10 cellular contexts compared by ENCODE assay signal in the genomic region with DNA sequence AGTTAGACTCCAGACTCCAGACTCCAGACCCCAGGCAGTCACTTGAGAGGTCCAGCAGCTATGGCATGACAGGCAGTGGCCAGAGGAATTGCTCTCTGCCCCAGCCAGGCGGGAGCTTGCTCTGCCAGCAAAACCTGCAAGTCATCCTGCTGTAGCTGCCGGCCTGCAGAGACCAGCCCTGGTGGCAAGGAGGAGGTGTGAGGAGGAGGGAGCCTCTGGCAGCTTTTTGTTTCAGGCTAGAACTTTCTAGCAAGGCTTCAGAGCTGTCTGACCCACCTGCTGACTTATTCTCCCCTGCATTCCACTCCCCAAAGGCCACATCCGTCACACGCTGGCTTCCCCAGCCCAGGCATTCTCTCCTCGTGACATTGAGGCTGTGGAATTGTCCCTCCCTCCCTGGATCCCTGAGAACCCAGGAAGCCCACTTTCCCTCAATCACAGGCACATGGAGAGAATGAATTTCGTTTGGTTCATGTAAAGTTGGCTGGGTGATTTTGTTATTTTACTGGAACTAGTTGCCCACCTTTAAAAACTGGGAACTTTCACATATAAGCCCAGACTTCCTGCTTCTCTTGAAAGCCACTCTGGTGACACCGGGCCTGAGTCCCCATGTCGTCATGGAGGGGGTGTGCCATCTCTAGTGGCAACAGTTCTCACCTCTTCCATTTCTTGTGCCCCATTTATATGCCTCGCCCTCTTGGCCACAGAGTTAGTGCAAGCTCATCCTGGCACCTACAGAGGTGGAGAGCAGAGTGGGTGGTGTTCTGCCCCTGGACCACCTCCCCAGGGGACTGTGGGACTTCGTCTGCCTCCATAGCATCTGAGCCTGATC.
DNase-seq lines count a peak whose midpoint lies in the region; ATAC-seq, FAIRE-seq and TF ChIP-seq lines count a peak whose summit lies in the region.
"Had no signal": no experiment of that assay in that cellular context is flagged by ENCODE, and none has a peak within 500 bp of the region (broad histone marks: within the 10 kb centered on the region; RNA-seq: fewer than 3 reads in every experiment).

No MANE protein-coding gene starts in this region.

- H4K20me1 ChIP-seq in K562 (replicated peaks; ENCODE audit: control insufficient read depth, insufficient read depth, low read length), result no peaks in the 10 kb centered on the region

- peaks cover 7% of the 10 kb centered on the region for H3K9me1 ChIP-seq in K562 (ENCODE audit: control insufficient read depth, insufficient read depth, low read length)

- peak; percentile 58 for DNase-seq in AG10803 (ENCODE audit: low read depth)
- peak; percentile 39 for DNase-seq in KBM-7
- DNase-seq in K562 (ENCODE audit: extremely low read depth in 1 of 4, low spot score in 3 of 4), result peak; percentile 50 to 83 (median 66)
- peak in 2 of 3 donors; percentile 44 to 73 for DNase-seq in right lobe of liver
- no peak for DNase-seq in NCI-H1694 (lab: John Stamatoyannopoulos, UW)
- DNase-seq in MG63, result no peak
- DNase-seq: DMS79 treated with DMSO at 0.1 percent for 48 hours had no signal

- intact Hi-C loops in K562 (cut with micrococcal nuclease) (loop anchor here (5.0 kb wide), 1 partner anchor 154 kb away; no protein-coding TSS in a partner anchor), right lobe of liver (cut with DNase I) (no loop called here)

- peak; percentile 11 to 20; a peak in 1 of 4 replicates for TF ChIP-seq RAD21 in K562 (CRISPR knock-in tag; conservative IDR thresholded peaks at IDR 0.05 in 1 of 2, IDR thresholded peaks at IDR 0.05 in 1 of 2)

- H3K4me2 ChIP-seq in K562 (ENCODE audit: insufficient read depth, low read length), result peak overlapping the region; percentile 57

- no peaks in the 10 kb centered on the region for H3K9me3 ChIP-seq in K562 (replicated peaks; ENCODE audit: control insufficient read depth, insufficient read depth, low read depth, low read length)
- H3K9me3 ChIP-seq in right lobe of liver, result no peaks in the 10 kb centered on the region
- no peaks in the 10 kb centered on the region for H3K9me3 ChIP-seq in MG63

- no peaks in the 10 kb centered on the region for H3K36me3 ChIP-seq in K562 (ENCODE audit: control insufficient read depth, insufficient read depth, low read length)
- H3K36me3 ChIP-seq in right lobe of liver, result no peaks in the 10 kb centered on the region
- H3K36me3 ChIP-seq in MG63, result no peaks in the 10 kb centered on the region

- TF ChIP-seq POLR2A in K562 (conservative IDR thresholded peaks at IDR 0.05) (0 out of 2 replicates have a peak, but pooled peaks have one; percentile 31), right lobe of liver (IDR thresholded peaks at IDR 0.05) (no peak)

- TF ChIP-seq CTCF in AG10803 (conservative IDR thresholded peaks at IDR 0.05; ENCODE audit: low read length) (no peak), K562 (IDR thresholded peaks at IDR 0.05 in 2 of 3, conservative IDR thresholded peaks at IDR 0.05 in 1 of 3; ENCODE audit: insufficient read depth in 2 of 3, low read depth in 1 of 3, low read length in 3 of 3) (peak in 2 of 3 experiments; percentile 16 to 17; a peak in 1 of 6 replicates), right lobe of liver (IDR thresholded peaks at IDR 0.05) (no peak)

- in situ Hi-C loops in KBM-7 (cut with MboI; ENCODE audit: low pct_unique_long_range_greater_than_20kb, low sequenced_read_pairs) (no loop called here), K562 (cut with MboI) (no loop called here)

- H3K27ac ChIP-seq in K562 (ENCODE audit: extremely low read depth, low read depth, low read length), result peak overlapping the region; percentile 66
- H3K27ac ChIP-seq in right lobe of liver, result no peak overlapping the region

- ATAC-seq in K562 (peak; percentile 63), right lobe of liver (peak in 2 of 4 donors; percentile 6 to 57), GM19467 (IDR thresholded peaks at IDR 0.05; ENCODE audit: unreplicated experiment) (no peak), GM19023 (IDR thresholded peaks at IDR 0.05; ENCODE audit: unreplicated experiment) (no peak)
- ATAC-seq: stimulated activated memory B cell treated with anti-CD40 and anti-IgM and Interleukin-4, amounts not matched to agents 10 μg/mL and 1 μg/mL and 100 μg/mL, for 72 hours had no signal

- FAIRE-seq in K562 (lab: Jason Lieb, UNC), result peak; percentile 91

- no TSS peak for BruUV-seq in K562 (replicated peaks; lab: Mats Ljungman, UMichigan)

- H3K4me1 ChIP-seq in K562 (replicated peaks in 1 of 2; ENCODE audit: control insufficient read depth in 2 of 2, insufficient read depth in 2 of 2, low read length in 2 of 2), result peaks cover 40 to 48% of the 10 kb centered on the region in 2 experiments
- peaks cover 0 to 24% (median 0%) of the 10 kb centered on the region in 4 donors for H3K4me1 ChIP-seq in right lobe of liver

- H3K79me2 ChIP-seq in K562 (ENCODE audit: control insufficient read depth, insufficient read depth, low read length), result no peaks in the 10 kb centered on the region

- no peaks in the 10 kb centered on the region for H3K27me3 ChIP-seq in K562 (ENCODE audit: control insufficient read depth in 2 of 2, insufficient read depth in 2 of 2, low read length in 2 of 2)
- H3K27me3 ChIP-seq in right lobe of liver, result no peaks in the 10 kb centered on the region
- H3K27me3 ChIP-seq in MG63, result no peaks in the 10 kb centered on the region

- TF ChIP-seq EP300 in K562 (IDR thresholded peaks at IDR 0.05; ENCODE audit: low read length), result no peak

- H3K4me3 ChIP-seq in AG10803 (ENCODE audit: low read length) (no peak overlapping the region), K562 (no peak overlapping the region), right lobe of liver (no peak overlapping the region), MG63 (no peak overlapping the region)

- POLR2A ChIA-PET in K562 (lab: Yijun Ruan, JAX), result interaction anchor here (0.5 to 0.8 kb wide), 3 partner anchors 45 to 1400 kb away, joined by 3 to 4 read pairs (median 3); no protein-coding TSS in a partner anchor

- H2AFZ ChIP-seq in K562 (ENCODE audit: low read depth, low read length), result peak overlapping the region; percentile 92

- peak overlapping the region; percentile 56 to 81 for H3K9ac ChIP-seq in K562 (ENCODE audit: insufficient read depth in 1 of 2, low read depth in 2 of 2, low read length in 2 of 2)

- 19% methylated on average over 10 of the region's 10 CpGs for WGBS in K562 (ENCODE audit: insufficient coverage, low coverage, missing lambda C conversion rate)
- 37% methylated on average over 6 of the region's 10 CpGs for WGBS in right lobe of liver (ENCODE audit: insufficient coverage, low coverage, low lambda C conversion rate, missing lambda C conversion rate)

- CTCF ChIA-PET in K562 (lab: Yijun Ruan, JAX; ENCODE audit: low intra/inter-chr PET ratio), result no interaction called here

TF ChIP-seq in K562, 482 proteins besides CTCF, POLR2A, EP300 and RAD21 (continues in another document):
- no peak for TF ChIP-seq CHD4 (IDR thresholded peaks at IDR 0.05; ENCODE audit: insufficient read depth, insufficient replicate concordance, low read depth, low read length, poor library complexity, severe bottlenecking)
- no peak for TF ChIP-seq ZBTB7A (IDR thresholded peaks at IDR 0.05; ENCODE audit: borderline replicate concordance, control insufficient read depth, low read depth, low read length)
- peak; percentile 97 for TF ChIP-seq ZNF316 (IDR thresholded peaks at IDR 0.05)
- no peak for TF ChIP-seq TCF3 (CRISPR knock-in tag; IDR thresholded peaks at IDR 0.05)
- no peak for TF ChIP-seq EWSR1 (IDR thresholded peaks at IDR 0.05; ENCODE audit: borderline replicate concordance, low read depth, partially characterized antibody)
- no peak for TF ChIP-seq DIDO1 (tag; IDR thresholded peaks at IDR 0.05; ENCODE audit: low read depth)
- TF ChIP-seq ZNF507 (tag; conservative IDR thresholded peaks at IDR 0.05), result no peak
- no peak for TF ChIP-seq GABPB1 (CRISPR knock-in tag; IDR thresholded peaks at IDR 0.05)
- no peak for TF ChIP-seq ZNF668 (CRISPR knock-in tag; IDR thresholded peaks at IDR 0.05)
- no peak for TF ChIP-seq ZNF445 (CRISPR knock-in tag; IDR thresholded peaks at IDR 0.05; ENCODE audit: low read depth)
- no peak for TF ChIP-seq FOXK2 (conservative IDR thresholded peaks at IDR 0.05 in 1 of 2, IDR thresholded peaks at IDR 0.05 in 1 of 2; ENCODE audit: low read depth in 2 of 2)
- 0 out of 2 replicates have a peak, but pooled peaks have one; percentile 33 for TF ChIP-seq RNF2 (IDR thresholded peaks at IDR 0.05)
- TF ChIP-seq NR4A1 (CRISPR knock-in tag; IDR thresholded peaks at IDR 0.05), result peak; percentile 82; the same call in 1 of the 2 replicates
- peak; percentile 89 for TF ChIP-seq NR4A1 (tag; IDR thresholded peaks at IDR 0.05)
- TF ChIP-seq SMAD3 (CRISPR knock-in tag; conservative IDR thresholded peaks at IDR 0.05), result no peak
- no peak for TF ChIP-seq IRF9 (tag; IDR thresholded peaks at IDR 0.05)
- no peak for TF ChIP-seq ZNF12 (CRISPR knock-in tag; IDR thresholded peaks at IDR 0.05)
- TF ChIP-seq FUS (optimal IDR thresholded peaks at IDR 0.05; ENCODE audit: low read depth, low read length), result no peak
- TF ChIP-seq ZNF830 (CRISPR knock-in tag; IDR thresholded peaks at IDR 0.05), result no peak
- TF ChIP-seq ZNF586 (CRISPR knock-in tag; conservative IDR thresholded peaks at IDR 0.05), result no peak
- TF ChIP-seq ETS2 (tag; IDR thresholded peaks at IDR 0.05; ENCODE audit: borderline replicate concordance, poor library complexity, severe bottlenecking), result no peak
- no peak for TF ChIP-seq FOS (IDR thresholded peaks at IDR 0.05; ENCODE audit: extremely low read depth, insufficient read length)
- TF ChIP-seq ELF1 (tag; IDR thresholded peaks at IDR 0.05), result no peak; the same call in 1 of the 2 replicates
- no peak for TF ChIP-seq ZC3H11A (IDR thresholded peaks at IDR 0.05; ENCODE audit: low read depth, low read length)

Comparison
In these comparisons a context has a peak if more than half of its experiments do, and no peak if none do; other contexts are left out.
1. DNase-seq: peak in AG10803 (single experiment), KBM-7 (single experiment), K562 (4 of 4) and right lobe of liver (2 of 3); none in NCI-H1694 (single experiment) and MG63 (single experiment).
2. CTCF ChIP-seq: peak in K562 (2 of 3); none in AG10803 (single experiment) and right lobe of liver (0 of 4).